Comparison of ENCODE assay signal across 31 cellular contexts in the genomic region with DNA sequence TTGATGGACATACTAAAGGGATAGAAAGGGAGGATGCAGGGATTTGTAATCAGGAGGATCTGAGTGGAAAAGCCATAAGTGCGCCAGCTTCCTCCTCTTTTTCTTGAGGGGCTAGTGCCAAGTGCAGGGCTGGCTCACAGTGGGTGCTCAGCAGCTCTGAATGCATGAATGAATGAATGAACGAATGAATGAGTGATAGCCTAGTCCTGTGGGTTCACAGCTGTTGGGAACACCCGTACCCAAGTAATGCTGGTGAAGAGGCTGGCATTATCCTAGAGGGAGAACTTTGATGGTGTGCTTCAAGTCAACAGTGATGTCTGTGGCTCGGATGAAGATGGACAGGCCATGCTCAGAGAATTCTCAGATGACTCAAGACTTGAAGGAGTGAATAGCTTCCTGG.
"Had no signal": no experiment of that assay in that cellular context is flagged by ENCODE, and none has a peak within 500 bp of the region (broad histone marks: within the 10 kb centered on the region; RNA-seq: fewer than 3 reads in every experiment).

No MANE protein-coding gene starts in this region.

- DNase-seq: activated CD4-positive, alpha-beta memory T cell treated with anti-CD3 and anti-CD28 coated beads, Interleukin-2, amount 10 ng/mL, durations not matched to agents 7 days and 5 days; activated CD4-positive, alpha-beta T cell treated with anti-CD3 and anti-CD28 coated beads for 1 hour; activated CD4-positive, alpha-beta T cell treated with anti-CD3 and anti-CD28 coated beads for 48 hours; activated CD4-positive, CD25-positive, alpha-beta regulatory T cell; activated CD8-positive, alpha-beta memory T cell treated with anti-CD3 and anti-CD28 coated beads for 24 hours; activated CD8-positive, alpha-beta memory T cell treated with anti-CD3 and anti-CD28 coated beads, Interleukin-2, amount 10 ng/mL, durations not matched to agents 7 days and 5 days; activated CD8-positive, alpha-beta memory T cell treated with anti-CD3 and anti-CD28 coated beads, Interleukin-2, amount 50 U/mL, for 48 hours; activated effector memory CD4-positive, alpha-beta T cell treated with anti-CD3 and anti-CD28 coated beads, Interleukin-2, amount 50 U/mL, for 16 hours; activated naive CD4-positive, alpha-beta T cell; activated naive CD4-positive, alpha-beta T cell treated with anti-CD3 and anti-CD28 coated beads, Interleukin-2, amount 50 U/mL, for 16 hours; activated naive CD8-positive, alpha-beta T cell treated with anti-CD3 and anti-CD28 coated beads for 36 hours; activated T-cell treated with anti-CD3 and anti-CD28 coated beads, Interleukin-2, amount 50 U/mL, for 72 hours; amniotic stem cell; aorta; brain microvascular endothelial cell; caudate nucleus; cerebellar nuclear complex; NCI-H1105; NCI-H1417 treated with DMSO at 0.1 percent for 48 hours; NCI-H2029; NCI-H2171; NCI-H510A; NCI-H748 treated with DMSO at 0.1 percent for 48 hours; NK-92 treated with Interleukin-12 subunit alpha and Interleukin-12 subunit beta, amount 100 ng/mL, for 24 hours; SHP77 treated with DMSO at 0.1 percent for 48 hours; T-cell; T-helper 17 cell; T-helper 9 cell; WERI-Rb-1 had no signal

- H3K27ac ChIP-seq: brain microvascular endothelial cell, WERI-Rb-1 had no signal

- H3K27me3 ChIP-seq: brain microvascular endothelial cell had no signal

- ATAC-seq: activated CD8-positive, alpha-beta memory T cell treated with anti-CD3 and anti-CD28 coated beads, Interleukin-2, amount 10 ng/mL, durations not matched to agents 7 days and 5 days; activated T-cell treated with anti-CD3 and anti-CD28 coated beads, Interleukin-2, amount 50 U/mL, for 72 hours; activated T-helper 17 cell treated with anti-CD3 and anti-CD28 coated beads, Interleukin-2, amount 50 U/mL, for 72 hours; SK-N-SH treated with all-trans-retinoic acid at 6 μM for 48 hours; T-cell had no signal

- H3K36me3 ChIP-seq: brain microvascular endothelial cell, WERI-Rb-1 had no signal
